ENCODE assay signal across 8 cellular contexts in the genomic region with DNA sequence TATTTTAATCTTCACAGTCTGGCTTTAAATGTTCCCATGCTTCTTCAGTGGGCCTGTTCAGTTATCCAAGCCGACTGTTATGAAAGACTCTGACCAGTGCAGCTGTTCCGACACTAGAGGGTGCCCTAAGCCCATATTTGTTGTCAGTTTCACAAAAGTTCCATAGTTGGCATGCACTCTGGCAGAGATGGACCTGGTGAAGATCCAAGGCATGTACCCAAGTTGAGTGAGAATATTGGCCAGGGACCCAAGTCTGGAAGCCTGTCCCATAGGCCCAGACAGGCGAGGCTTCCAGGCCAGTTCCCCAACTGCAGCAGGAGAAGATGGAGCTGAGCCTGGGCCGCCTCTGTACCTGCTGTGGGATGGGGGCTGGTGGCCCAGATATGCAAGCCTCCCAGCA. TPM values are rescaled to one million over a fixed set of nuclear protein-coding genes. Genes with fewer than 3 reads are reported as not detected.
DNase-seq lines count a peak whose midpoint lies in the region; ATAC-seq and TF ChIP-seq lines count a peak whose summit lies in the region.

No MANE protein-coding gene starts in this region.

- no peaks in the 10 kb centered on the region for H3K36me3 ChIP-seq in Peyer's patch

- no peak overlapping the region for H3K27ac ChIP-seq in Peyer's patch

- no peak overlapping the region for H3K4me3 Mint-ChIP-seq in activated T-cell treated with anti-CD3 and anti-CD28 coated beads, Interleukin-2, amount 50 U/mL, for 72 hours
- no peak overlapping the region for H3K4me3 Mint-ChIP-seq in mesothelial cell of epicardium

- peaks cover 2 to 4% of the 10 kb centered on the region in 2 donors for H3K36me3 Mint-ChIP-seq in activated T-cell treated with anti-CD3 and anti-CD28 coated beads, Interleukin-2, amount 50 U/mL, for 72 hours (ENCODE audit: insufficient read depth in 2 of 2)
- peaks cover 15% of the 10 kb centered on the region for H3K36me3 Mint-ChIP-seq in mesothelial cell of epicardium

- no peak overlapping the region for H3K4me3 ChIP-seq in Peyer's patch

- TF ChIP-seq CTCF in Peyer's patch (IDR thresholded peaks at IDR 0.05): peak; percentile 7 to 92 (median 74)
- no peak for TF ChIP-seq CTCF in mesothelial cell of epicardium (IDR thresholded peaks at IDR 0.05; ENCODE audit: unreplicated experiment)

- no peak overlapping the region for H3K27ac Mint-ChIP-seq in activated T-cell treated with anti-CD3 and anti-CD28 coated beads, Interleukin-2, amount 50 U/mL, for 72 hours
- H3K27ac Mint-ChIP-seq in mesothelial cell of epicardium: no peak overlapping the region

- no peak for TF ChIP-seq POLR2A in Peyer's patch (IDR thresholded peaks at IDR 0.05)

- H3K4me1 ChIP-seq in Peyer's patch: no peaks in the 10 kb centered on the region

- peaks cover 0 to 2% of the 10 kb centered on the region in 2 donors for H3K9me3 Mint-ChIP-seq in activated T-cell treated with anti-CD3 and anti-CD28 coated beads, Interleukin-2, amount 50 U/mL, for 72 hours
- peaks cover 47% of the 10 kb centered on the region for H3K9me3 Mint-ChIP-seq in mesothelial cell of epicardium

- peak; percentile 8 for DNase-seq in COR-L47 (lab: John Stamatoyannopoulos, UW)
- DNase-seq in Peyer's patch: peak; percentile 22 to 83 (median 52)
- DNase-seq in activated T-cell treated with anti-CD3 and anti-CD28 coated beads, Interleukin-2, amount 50 U/mL, for 72 hours: peak; percentile 50 to 58
- DNase-seq in foreskin melanocyte: peak; percentile 42
- DNase-seq in pulmonary artery endothelial cell (ENCODE audit: low read depth, low spot score): peak; percentile 10
- DNase-seq in mesothelial cell of epicardium (ENCODE audit: low spot score in 2 of 2, unreplicated experiment in 2 of 2): no peak

- peaks cover 5% of the 10 kb centered on the region for H3K4me1 Mint-ChIP-seq in activated T-cell treated with anti-CD3 and anti-CD28 coated beads, Interleukin-2, amount 50 U/mL, for 72 hours (ENCODE audit: low read depth)
- no peaks in the 10 kb centered on the region for H3K4me1 Mint-ChIP-seq in mesothelial cell of epicardium

- H3K9me3 ChIP-seq in Peyer's patch: peaks cover 0 to 5% (median 0%) of the 10 kb centered on the region in 4 donors

- peak; percentile 43 for ATAC-seq in HG02610 (IDR thresholded peaks at IDR 0.05; ENCODE audit: unreplicated experiment)
- peak; percentile 52 to 71 for ATAC-seq in activated T-cell treated with anti-CD3 and anti-CD28 coated beads, Interleukin-2, amount 50 U/mL, for 72 hours (replicated peaks in 1 of 2)
- ATAC-seq in HG02938 (IDR thresholded peaks at IDR 0.05; ENCODE audit: unreplicated experiment): no peak

- peaks cover 15% of the 10 kb centered on the region for H3K27me3 Mint-ChIP-seq in activated T-cell treated with anti-CD3 and anti-CD28 coated beads, Interleukin-2, amount 50 U/mL, for 72 hours (ENCODE audit: low read depth)
- H3K27me3 Mint-ChIP-seq in mesothelial cell of epicardium (ENCODE audit: low read depth): no peaks in the 10 kb centered on the region

- H3K27me3 ChIP-seq in Peyer's patch: no peaks in the 10 kb centered on the region

RNA-seq across cellular contexts. Expression of a gene that starts 27.4 kb away (rescaled TPM):
- total RNA-seq in Peyer's patch (100 to 1,000 TPM in 3 of 4 donors, 10 to 100 TPM in 1; 25.6 to 176 (median 122) TPM), pulmonary artery endothelial cell (not detected in 2 replicates), mesothelial cell of epicardium (0.07 to 0.09 TPM (median 0.09 TPM) in 3 replicates)
- total RNA-seq in activated T-cell treated with anti-CD3 and anti-CD28 coated beads, Interleukin-2, amount 50 U/mL, for 72 hours: not detected

Comparison
In these comparisons a context has a peak if more than half of its experiments do, and no peak if none do; other contexts are left out.
1. DNase-seq: peak in COR-L47 (single experiment), Peyer's patch (3 of 3), activated T-cell treated with anti-CD3 and anti-CD28 coated beads, Interleukin-2, amount 50 U/mL, for 72 hours (2 of 2), foreskin melanocyte (single experiment) and pulmonary artery endothelial cell (single experiment); none in mesothelial cell of epicardium (0 of 2).
2. RNA of a gene that starts 27.4 kb away (total RNA-seq): 25.6 to 176 TPM in Peyer's patch; 0.07 to 0.09 TPM in mesothelial cell of epicardium, not detected in activated T-cell treated with anti-CD3 and anti-CD28 coated beads, Interleukin-2, amount 50 U/mL, for 72 hours and not detected in pulmonary artery endothelial cell; every median in the first group is over 10 times any median in the second.